1 cellular context compared by ENCODE assay signal in the genomic region with DNA sequence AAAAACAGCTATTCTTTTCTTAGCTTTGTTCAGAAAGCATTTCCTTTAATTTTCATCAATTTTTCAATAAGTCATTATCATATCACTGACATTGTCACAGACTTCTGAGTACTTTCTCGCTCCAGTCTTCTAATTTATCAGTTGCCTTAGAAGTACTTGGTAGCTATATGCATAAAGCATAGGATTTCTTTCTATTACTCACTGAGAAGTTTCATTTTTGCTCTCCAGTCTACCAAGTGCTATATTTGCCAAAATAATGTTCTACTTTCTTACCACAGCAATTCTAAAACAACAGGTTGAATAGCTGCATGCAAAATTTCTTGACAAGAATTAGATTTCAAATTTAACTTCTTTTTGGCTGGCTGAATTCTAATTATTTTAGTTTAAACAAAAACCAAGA.
TF ChIP-seq lines count a peak whose summit lies in the region.

No MANE protein-coding gene starts in this region.

TF ChIP-seq in GM12878, 131 proteins besides CTCF, POLR2A, EP300 and RAD21 (continued from another document):
- peak; percentile 38 for TF ChIP-seq RUNX3 (IDR thresholded peaks at IDR 0.05; ENCODE audit: low read length)
- TF ChIP-seq ZNF24 (IDR thresholded peaks at IDR 0.05) = peak; percentile 76
- TF ChIP-seq, protein P1, sequence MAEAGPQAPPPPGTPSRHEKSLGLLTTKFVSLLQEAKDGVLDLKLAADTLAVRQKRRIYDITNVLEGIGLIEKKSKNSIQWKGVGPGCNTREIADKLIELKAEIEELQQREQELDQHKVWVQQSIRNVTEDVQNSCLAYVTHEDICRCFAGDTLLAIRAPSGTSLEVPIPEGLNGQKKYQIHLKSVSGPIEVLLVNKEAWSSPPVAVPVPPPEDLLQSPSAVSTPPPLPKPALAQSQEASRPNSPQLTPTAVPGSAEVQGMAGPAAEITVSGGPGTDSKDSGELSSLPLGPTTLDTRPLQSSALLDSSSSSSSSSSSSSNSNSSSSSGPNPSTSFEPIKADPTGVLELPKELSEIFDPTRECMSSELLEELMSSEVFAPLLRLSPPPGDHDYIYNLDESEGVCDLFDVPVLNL (IDR thresholded peaks at IDR 0.05; ENCODE audit: low read depth, low read length) = no peak
- TF ChIP-seq POU2F2 (IDR thresholded peaks at IDR 0.05; ENCODE audit: borderline replicate concordance, low read depth, low read length) = 0 out of 3 replicates have a peak, but pooled peaks have one; percentile 45
- no peak for TF ChIP-seq RB1 (IDR thresholded peaks at IDR 0.05; ENCODE audit: borderline replicate concordance)
- no peak for TF ChIP-seq WRNIP1 (IDR thresholded peaks at IDR 0.05; ENCODE audit: borderline replicate concordance, low read depth, low read length)
- TF ChIP-seq, protein P2, sequence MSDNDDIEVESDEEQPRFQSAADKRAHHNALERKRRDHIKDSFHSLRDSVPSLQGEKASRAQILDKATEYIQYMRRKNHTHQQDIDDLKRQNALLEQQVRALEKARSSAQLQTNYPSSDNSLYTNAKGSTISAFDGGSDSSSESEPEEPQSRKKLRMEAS (IDR thresholded peaks at IDR 0.05; ENCODE audit: low read depth, low read length) = no peak
- TF ChIP-seq STAT3 (IDR thresholded peaks at IDR 0.05; ENCODE audit: low read depth, low read length) = no peak
- no peak for TF ChIP-seq MTA3 (IDR thresholded peaks at IDR 0.05; ENCODE audit: borderline replicate concordance, low read length)
- TF ChIP-seq JUNB (IDR thresholded peaks at IDR 0.05) = peak; percentile 43
- no peak for TF ChIP-seq SREBF1 (IDR thresholded peaks at IDR 0.05; ENCODE audit: low read length)
